Comparison of ENCODE assay signal across 23 cellular contexts in the genomic region with DNA sequence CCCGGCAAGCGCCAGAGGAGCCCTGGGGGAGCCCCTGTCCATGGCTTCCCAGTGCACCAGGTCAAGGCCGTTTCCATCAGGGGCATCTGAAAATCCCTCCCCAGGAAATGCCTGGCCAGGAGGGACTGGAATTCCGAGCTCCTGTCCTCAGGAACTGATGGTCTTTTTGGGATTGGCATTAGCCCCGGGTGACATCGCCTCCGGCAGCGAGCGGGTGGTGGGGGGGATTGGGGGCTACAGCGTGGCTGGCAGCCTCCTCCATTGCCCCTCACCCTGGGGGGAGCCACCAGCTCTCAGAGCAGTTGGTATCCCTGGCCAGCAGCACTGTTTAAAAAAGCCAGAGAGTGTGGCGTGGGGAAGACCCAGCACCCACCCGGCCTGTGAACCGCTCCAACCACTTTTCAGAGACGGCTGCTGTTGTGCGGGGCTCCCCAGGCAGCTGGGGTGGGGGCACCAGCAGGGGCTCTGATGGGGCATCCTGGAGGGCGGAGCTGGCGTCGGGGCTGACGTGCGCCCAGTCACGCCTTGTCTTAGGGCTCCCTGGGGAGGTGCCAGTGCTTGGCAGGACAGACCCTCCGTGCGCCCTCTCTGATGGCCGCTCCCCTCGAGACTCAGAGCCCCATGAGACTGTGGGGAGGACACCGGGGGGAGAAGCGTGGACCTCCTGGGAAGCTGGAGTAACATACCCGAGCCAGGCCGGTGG.
"Had no signal": no experiment of that assay in that cellular context is flagged by ENCODE, and none has a peak within 500 bp of the region (broad histone marks: within the 10 kb centered on the region; RNA-seq: fewer than 3 reads in every experiment).

No MANE protein-coding gene starts in this region.

- H3K4me3 ChIP-seq: K562, SJCRH30 had no signal

- H3K9ac ChIP-seq: KMS-11 had no signal

- H3K36me3 ChIP-seq: SJCRH30 had no signal

- H3K4me1 ChIP-seq: SJCRH30 had no signal

- ATAC-seq: K562 had no signal

- FAIRE-seq: HTR-8/SVneo, K562, RCC 7860 had no signal

- H3K4me3 Mint-ChIP-seq: IgD-negative memory B cell had no signal

- DNase-seq: Kasumi-1, MM.1S, MV-4-11, NCI-H1048, NCI-H1105, NCI-H187, NCI-H2029, NCI-H2081 treated with DMSO at 0.1 percent for 48 hours, NCI-H2171, NCI-H226, NCI-H446, NCI-H510A, NCI-H524 treated with DMSO at 0.1 percent for 48 hours, NCI-H774, RPMI8226, SHP77 treated with DMSO at 0.1 percent for 48 hours, SJCRH30 had no signal

- H3K27me3 Mint-ChIP-seq: IgD-negative memory B cell had no signal

- H3K4me1 Mint-ChIP-seq: IgD-negative memory B cell had no signal

- H3K27ac ChIP-seq: HL-60, KMS-11, SJCRH30 had no signal

- H3K36me3 Mint-ChIP-seq: IgD-negative memory B cell had no signal

- H3K4me2 ChIP-seq: KMS-11 had no signal

- H3K9me3 ChIP-seq: SJCRH30 had no signal

- H3K27ac Mint-ChIP-seq: IgD-negative memory B cell had no signal
